ENCODE assay signal across 11 cellular contexts in the genomic region with DNA sequence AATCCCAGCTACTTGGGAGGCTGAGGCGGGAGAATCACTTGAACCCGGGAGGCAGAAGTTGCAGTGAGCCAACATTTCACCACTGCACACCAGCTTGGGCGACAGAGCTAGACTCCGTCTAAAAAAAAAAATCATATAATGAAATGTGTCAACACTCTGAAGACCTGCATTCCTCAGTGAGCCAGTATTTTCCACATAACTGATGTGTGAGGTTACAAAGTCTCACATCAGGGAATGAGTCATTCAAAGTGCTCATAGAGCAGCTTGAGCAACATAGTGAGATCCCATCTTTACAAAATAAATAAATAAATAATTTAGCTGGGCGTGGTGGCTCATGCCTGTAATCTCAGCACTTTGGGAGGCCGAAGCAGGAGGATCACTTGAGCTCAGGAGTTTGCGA.
DNase-seq lines count a peak whose midpoint lies in the region; ATAC-seq, FAIRE-seq and TF ChIP-seq lines count a peak whose summit lies in the region.
"Had no signal": no experiment of that assay in that cellular context is flagged by ENCODE, and none has a peak within 500 bp of the region (broad histone marks: within the 10 kb centered on the region; RNA-seq: fewer than 3 reads in every experiment).

No MANE protein-coding gene starts in this region.

- H3K9me3 Mint-ChIP-seq in activated CD8-positive, alpha-beta memory T cell treated with anti-CD3 and anti-CD28 coated beads, Interleukin-2, amount 10 ng/mL, durations not matched to agents 7 days and 5 days (ENCODE audit: low read depth): no peaks in the 10 kb centered on the region
- no peaks in the 10 kb centered on the region for H3K9me3 Mint-ChIP-seq in stimulated activated naive CD8-positive, alpha-beta T cell treated with anti-CD3 and anti-CD28 coated beads, Interleukin-15, amount 100 ng/mL, for 72 hours

- in situ Hi-C loops in GM13976 (cut with MboI; ENCODE audit: low sequenced_read_pairs, unreplicated experiment): no loop called here

- no peak for DNase-seq in activated CD8-positive, alpha-beta memory T cell treated with anti-CD3 and anti-CD28 coated beads, Interleukin-2, amount 10 ng/mL, durations not matched to agents 7 days and 5 days
- DNase-seq in activated CD8-positive, alpha-beta memory T cell treated with anti-CD3 and anti-CD28 coated beads for 24 hours: no peak
- DNase-seq in RCC 7860 (ENCODE audit: low spot score) (peak; percentile 75), fibroblast of gingiva (ENCODE audit: low read depth) (peak; percentile 56), NCI-H1694 treated with DMSO at 0.1 percent for 48 hours (lab: John Stamatoyannopoulos, UW) (no peak), GM13976 (ENCODE audit: low spot score) (no peak), NCI-H1092 (lab: John Stamatoyannopoulos, UW) (no peak)
- DNase-seq in stimulated activated naive CD8-positive, alpha-beta T cell treated with anti-CD3 and anti-CD28 coated beads, Interleukin-15, amount 100 ng/mL, for 72 hours: no peak
- DNase-seq: activated CD4-positive, alpha-beta T cell treated with anti-CD3 and anti-CD28 coated beads, Interleukin-2, amount 50 U/mL, for 1 hour; hypothalamus; SHP77 treated with DMSO at 0.1 percent for 48 hours had no signal

- CTCF ChIA-PET in activated CD8-positive, alpha-beta memory T cell treated with anti-CD3 and anti-CD28 coated beads, Interleukin-2, amount 10 ng/mL, durations not matched to agents 7 days and 5 days (lab: Charles Lee): interaction anchor here (0.9 kb wide), 1 partner anchor 8 kb away, joined by 3 read pairs; no protein-coding TSS in a partner anchor

- FAIRE-seq in RCC 7860 (lab: Jason Lieb, UNC): peak; percentile 30

- no peak overlapping the region for H3K4me3 Mint-ChIP-seq in activated CD8-positive, alpha-beta memory T cell treated with anti-CD3 and anti-CD28 coated beads, Interleukin-2, amount 10 ng/mL, durations not matched to agents 7 days and 5 days
- no peak overlapping the region for H3K4me3 Mint-ChIP-seq in stimulated activated naive CD8-positive, alpha-beta T cell treated with anti-CD3 and anti-CD28 coated beads, Interleukin-15, amount 100 ng/mL, for 72 hours

- H3K36me3 Mint-ChIP-seq in activated CD8-positive, alpha-beta memory T cell treated with anti-CD3 and anti-CD28 coated beads, Interleukin-2, amount 10 ng/mL, durations not matched to agents 7 days and 5 days: no peaks in the 10 kb centered on the region

- H3K27ac Mint-ChIP-seq in activated CD8-positive, alpha-beta memory T cell treated with anti-CD3 and anti-CD28 coated beads, Interleukin-2, amount 10 ng/mL, durations not matched to agents 7 days and 5 days: no peak overlapping the region
- H3K27ac Mint-ChIP-seq in stimulated activated naive CD8-positive, alpha-beta T cell treated with anti-CD3 and anti-CD28 coated beads, Interleukin-15, amount 100 ng/mL, for 72 hours: no peak overlapping the region

- no peaks in the 10 kb centered on the region for H3K4me1 Mint-ChIP-seq in activated CD8-positive, alpha-beta memory T cell treated with anti-CD3 and anti-CD28 coated beads, Interleukin-2, amount 10 ng/mL, durations not matched to agents 7 days and 5 days
- peaks cover 26% of the 10 kb centered on the region for H3K4me1 Mint-ChIP-seq in stimulated activated naive CD8-positive, alpha-beta T cell treated with anti-CD3 and anti-CD28 coated beads, Interleukin-15, amount 100 ng/mL, for 72 hours

- peak; percentile 12 for ATAC-seq in activated CD8-positive, alpha-beta memory T cell treated with anti-CD3 and anti-CD28 coated beads, Interleukin-2, amount 10 ng/mL, durations not matched to agents 7 days and 5 days
- peak; percentile 35 for ATAC-seq in stimulated activated naive CD8-positive, alpha-beta T cell treated with anti-CD3 and anti-CD28 coated beads, Interleukin-15, amount 100 ng/mL, for 72 hours

- no peak for TF ChIP-seq CTCF in GM13976 (IDR thresholded peaks at IDR 0.05; ENCODE audit: borderline replicate concordance, control extremely low read depth, extremely low read depth, insufficient read depth, missing control alignments)

- H3K27me3 Mint-ChIP-seq in activated CD8-positive, alpha-beta memory T cell treated with anti-CD3 and anti-CD28 coated beads, Interleukin-2, amount 10 ng/mL, durations not matched to agents 7 days and 5 days: peaks cover 13% of the 10 kb centered on the region
- peaks cover 15% of the 10 kb centered on the region for H3K27me3 Mint-ChIP-seq in stimulated activated naive CD8-positive, alpha-beta T cell treated with anti-CD3 and anti-CD28 coated beads, Interleukin-15, amount 100 ng/mL, for 72 hours

Comparison
In these comparisons a context has a peak if more than half of its experiments do, and no peak if none do; other contexts are left out.
1. DNase-seq: peak in RCC 7860 (single experiment) and fibroblast of gingiva (single experiment); none in activated CD8-positive, alpha-beta memory T cell treated with anti-CD3 and anti-CD28 coated beads, Interleukin-2, amount 10 ng/mL, durations not matched to agents 7 days and 5 days (single experiment), activated CD8-positive, alpha-beta memory T cell treated with anti-CD3 and anti-CD28 coated beads for 24 hours (single experiment), stimulated activated naive CD8-positive, alpha-beta T cell treated with anti-CD3 and anti-CD28 coated beads, Interleukin-15, amount 100 ng/mL, for 72 hours (0 of 2), NCI-H1694 treated with DMSO at 0.1 percent for 48 hours (single experiment), GM13976 (single experiment) and NCI-H1092 (single experiment).